Comparison of ENCODE assay signal across 22 cellular contexts in genomic region chr18:78754311-78755043, GRCh38.
"Had no signal": no experiment of that assay in that cellular context is flagged by ENCODE, and none has a peak within 500 bp of the region (broad histone marks: within the 10 kb centered on the region; RNA-seq: fewer than 3 reads in every experiment).

No MANE protein-coding gene starts in this region.

- H3K4me3 Mint-ChIP-seq: activated CD4-positive, alpha-beta memory T cell treated with anti-CD3 and anti-CD28 coated beads for 36 hours; activated CD8-positive, alpha-beta memory T cell treated with anti-CD3 and anti-CD28 coated beads, Interleukin-2, amount 10 ng/mL, durations not matched to agents 7 days and 5 days; activated T-helper 1 cell treated with anti-CD3 and anti-CD28 coated beads, Interleukin-12 subunit alpha, Interleukin-12 subunit beta, Interleukin-2, Interleukin-4 antibody, amounts not matched to agents 30 ng/mL and 10 ng/mL and 1 ng/mL, durations not matched to agents 14 hours and 24 hours and 36 hours; brain; naive thymus-derived CD8-positive, alpha-beta T cell; neural progenitor cell; stimulated activated naive CD8-positive, alpha-beta T cell treated with anti-CD3 and anti-CD28 coated beads, Interleukin-15, Interleukin-2, amounts not matched to agents 100 ng/mL and 50 ng/mL, for 24 hours; T-helper 1 cell treated with Interleukin-12 subunit alpha and Interleukin-12 subunit beta and Interleukin-4 antibody, amounts not matched to agents 30 μg/mL and 1 μg/mL, for 36 hours had no signal

- H3K4me1 Mint-ChIP-seq: activated CD8-positive, alpha-beta memory T cell treated with anti-CD3 and anti-CD28 coated beads, Interleukin-2, amount 10 ng/mL, durations not matched to agents 7 days and 5 days; brain; naive thymus-derived CD8-positive, alpha-beta T cell; neural progenitor cell had no signal

- H3K9me3 Mint-ChIP-seq: activated CD4-positive, alpha-beta memory T cell treated with anti-CD3 and anti-CD28 coated beads for 36 hours; activated naive CD4-positive, alpha-beta T cell treated with anti-CD3 and anti-CD28 coated beads, Interleukin-2, amount 50 U/mL, for 72 hours; activated T-helper 1 cell treated with anti-CD3 and anti-CD28 coated beads, Interleukin-12 subunit alpha, Interleukin-12 subunit beta, Interleukin-2, Interleukin-4 antibody, amounts not matched to agents 30 ng/mL and 10 ng/mL and 1 ng/mL, durations not matched to agents 14 hours and 24 hours and 36 hours; neural progenitor cell; stimulated activated naive CD8-positive, alpha-beta T cell treated with anti-CD3 and anti-CD28 coated beads, Interleukin-15, Interleukin-2, amounts not matched to agents 100 ng/mL and 50 ng/mL, for 24 hours; T-helper 1 cell treated with Interleukin-12 subunit alpha and Interleukin-12 subunit beta and Interleukin-4 antibody, amounts not matched to agents 30 μg/mL and 1 μg/mL, for 36 hours had no signal

- H3K27me3 Mint-ChIP-seq: activated CD4-positive, alpha-beta memory T cell treated with anti-CD3 and anti-CD28 coated beads for 36 hours; activated CD8-positive, alpha-beta memory T cell treated with anti-CD3 and anti-CD28 coated beads, Interleukin-2, amount 10 ng/mL, durations not matched to agents 7 days and 5 days; stimulated activated naive CD8-positive, alpha-beta T cell treated with anti-CD3 and anti-CD28 coated beads, Interleukin-15, Interleukin-2, amounts not matched to agents 100 ng/mL and 50 ng/mL, for 24 hours had no signal

- ATAC-seq: activated CD8-positive, alpha-beta memory T cell treated with anti-CD3 and anti-CD28 coated beads, Interleukin-2, amount 10 ng/mL, durations not matched to agents 7 days and 5 days; activated naive CD4-positive, alpha-beta T cell treated with anti-CD3 and anti-CD28 coated beads, Interleukin-2, amount 50 U/mL, for 72 hours; heart right ventricle; left cardiac atrium; naive thymus-derived CD8-positive, alpha-beta T cell; psoas muscle had no signal

- H3K27ac Mint-ChIP-seq: activated CD4-positive, alpha-beta memory T cell treated with anti-CD3 and anti-CD28 coated beads for 36 hours; activated CD8-positive, alpha-beta memory T cell treated with anti-CD3 and anti-CD28 coated beads, Interleukin-2, amount 10 ng/mL, durations not matched to agents 7 days and 5 days; activated naive CD4-positive, alpha-beta T cell treated with anti-CD3 and anti-CD28 coated beads, Interleukin-2, amount 50 U/mL, for 72 hours; activated T-helper 1 cell treated with anti-CD3 and anti-CD28 coated beads, Interleukin-12 subunit alpha, Interleukin-12 subunit beta, Interleukin-2, Interleukin-4 antibody, amounts not matched to agents 30 ng/mL and 10 ng/mL and 1 ng/mL, durations not matched to agents 14 hours and 24 hours and 36 hours; brain; naive thymus-derived CD8-positive, alpha-beta T cell; neural progenitor cell; stimulated activated naive CD8-positive, alpha-beta T cell treated with anti-CD3 and anti-CD28 coated beads, Interleukin-15, Interleukin-2, amounts not matched to agents 100 ng/mL and 50 ng/mL, for 24 hours; T-helper 1 cell treated with Interleukin-12 subunit alpha and Interleukin-12 subunit beta and Interleukin-4 antibody, amounts not matched to agents 30 μg/mL and 1 μg/mL, for 36 hours had no signal

- DNase-seq: activated CD4-positive, alpha-beta memory T cell treated with anti-CD3 and anti-CD28 coated beads for 36 hours; activated CD4-positive, alpha-beta T cell treated with anti-CD3 and anti-CD28 coated beads for 4 hours; activated CD4-positive, CD25-positive, alpha-beta regulatory T cell; activated CD8-positive, alpha-beta memory T cell treated with anti-CD3 and anti-CD28 coated beads, Interleukin-2, amount 10 ng/mL, durations not matched to agents 7 days and 5 days; aorta; central memory CD4-positive, alpha-beta T cell; cortex of kidney; foreskin fibroblast; heart right ventricle; islet precursor cell; left cardiac atrium; mesendoderm; naive thymus-derived CD8-positive, alpha-beta T cell; psoas muscle; stimulated activated CD4-positive, alpha-beta T cell treated with anti-CD3 and anti-CD28 coated beads, Interleukin-1b, Interleukin-23, amount 100 ng/mL, for 48 hours; tibial artery had no signal

- H3K36me3 Mint-ChIP-seq: activated CD4-positive, alpha-beta memory T cell treated with anti-CD3 and anti-CD28 coated beads for 36 hours; activated CD8-positive, alpha-beta memory T cell treated with anti-CD3 and anti-CD28 coated beads, Interleukin-2, amount 10 ng/mL, durations not matched to agents 7 days and 5 days; activated naive CD4-positive, alpha-beta T cell treated with anti-CD3 and anti-CD28 coated beads, Interleukin-2, amount 50 U/mL, for 72 hours; brain; naive thymus-derived CD8-positive, alpha-beta T cell; neural progenitor cell had no signal
